In genomic region chr6:158624684-158625682, GRCh38 we compare ENCODE assay signal across 1 cellular context.
TF ChIP-seq lines count a peak whose summit lies in the region.

No MANE protein-coding gene starts in this region.

TF ChIP-seq in GM23338, 12 proteins besides CTCF, POLR2A, EP300 and RAD21:
- TF ChIP-seq ZNF462 (CRISPR knock-in tag; IDR thresholded peaks at IDR 0.05) (no peak), ETS1 (IDR thresholded peaks at IDR 0.05) (no peak), POLR2AphosphoS5 (IDR thresholded peaks at IDR 0.05; ENCODE audit: low read depth) (no peak), EZH2 (IDR thresholded peaks at IDR 0.05; ENCODE audit: low read depth, unreplicated experiment) (no peak), CREB1 (CRISPR knock-in tag; IDR thresholded peaks at IDR 0.05; ENCODE audit: low read depth) (no peak), JUNB (IDR thresholded peaks at IDR 0.05; ENCODE audit: unreplicated experiment) (no peak), NANOG (IDR thresholded peaks at IDR 0.05; ENCODE audit: borderline replicate concordance) (no peak), ZNF331 (CRISPR knock-in tag; IDR thresholded peaks at IDR 0.05; ENCODE audit: low read depth) (no peak), REST (IDR thresholded peaks at IDR 0.05; ENCODE audit: unreplicated experiment) (no peak), STAT1 (IDR thresholded peaks at IDR 0.05; ENCODE audit: unreplicated experiment) (no peak), EZH2phosphoT487 (IDR thresholded peaks at IDR 0.05; ENCODE audit: unreplicated experiment) (no peak), ZNF114 (CRISPR knock-in tag; IDR thresholded peaks at IDR 0.05) (no peak)
TF ChIP-seq in GM23338: peak in this region for 0.
